In genomic region chr19:12495002-12495802, GRCh38 we compare ENCODE assay signal across 8 cellular contexts. TPM values are rescaled to one million over a fixed set of nuclear protein-coding genes. Genes with fewer than 3 reads are reported as not detected.
A peak's percentile ranks its signal among the peaks of the same experiment; 100 is the strongest.
DNase-seq lines count a peak whose midpoint lies in the region; ATAC-seq and TF ChIP-seq lines count a peak whose summit lies in the region.

No MANE protein-coding gene starts in this region.

- ATAC-seq in GM19438 (IDR thresholded peaks at IDR 0.05; ENCODE audit: low read depth, unreplicated experiment) (peak; percentile 91), RWPE2 (ENCODE audit: low read depth) (peak; percentile 99), foreskin keratinocyte (peak; percentile 93)
- ATAC-seq in stimulated activated naive CD8-positive, alpha-beta T cell treated with anti-CD3 and anti-CD28 coated beads, Interleukin-15, amount 100 ng/mL, for 72 hours = peak; percentile 100

- no peaks in the 10 kb centered on the region for H3K27me3 ChIP-seq in RWPE2 (ENCODE audit: insufficient read depth, poor library complexity, severe bottlenecking)
- no peaks in the 10 kb centered on the region for H3K27me3 ChIP-seq in foreskin keratinocyte

- H3K4me3 ChIP-seq in RWPE2 (ENCODE audit: severe bottlenecking) = peak overlapping the region; percentile 47

- H3K36me3 Mint-ChIP-seq in IgD-negative memory B cell (no peaks in the 10 kb centered on the region), neural crest cell (ENCODE audit: low read depth) (peaks cover 2% of the 10 kb centered on the region)

- H3K9me3 Mint-ChIP-seq in IgD-negative memory B cell (peaks cover 0 to 2% (median 0%) of the 10 kb centered on the region in 3 donors), neural crest cell (peaks cover 8% of the 10 kb centered on the region)
- peaks cover 0 to 7% of the 10 kb centered on the region in 2 donors for H3K9me3 Mint-ChIP-seq in stimulated activated naive CD8-positive, alpha-beta T cell treated with anti-CD3 and anti-CD28 coated beads, Interleukin-15, amount 100 ng/mL, for 72 hours

- TF ChIP-seq CTCF in RWPE2 (IDR thresholded peaks at IDR 0.05; ENCODE audit: poor library complexity, severe bottlenecking) = peak; percentile 57
- TF ChIP-seq CTCF in foreskin keratinocyte (conservative IDR thresholded peaks at IDR 0.05) = peak; percentile 54
- TF ChIP-seq CTCF in neural crest cell (conservative IDR thresholded peaks at IDR 0.05) = peak; percentile 62

- H3K4me1 Mint-ChIP-seq in IgD-negative memory B cell = peaks cover 5 to 13% (median 11%) of the 10 kb centered on the region in 3 donors
- H3K4me1 Mint-ChIP-seq in neural crest cell = peaks cover 15% of the 10 kb centered on the region
- peaks cover 33% of the 10 kb centered on the region for H3K4me1 Mint-ChIP-seq in stimulated activated naive CD8-positive, alpha-beta T cell treated with anti-CD3 and anti-CD28 coated beads, Interleukin-15, amount 100 ng/mL, for 72 hours

- H3K27ac Mint-ChIP-seq in IgD-negative memory B cell = peak overlapping the region; percentile 40 to 59 (median 58)
- H3K27ac Mint-ChIP-seq in neural crest cell (ENCODE audit: unreplicated experiment) = peak overlapping the region; percentile 91
- H3K27ac Mint-ChIP-seq in stimulated activated naive CD8-positive, alpha-beta T cell treated with anti-CD3 and anti-CD28 coated beads, Interleukin-15, amount 100 ng/mL, for 72 hours = peak overlapping the region; percentile 74 to 88

- H3K27me3 Mint-ChIP-seq in IgD-negative memory B cell (peaks cover 1% of the 10 kb centered on the region), neural crest cell (ENCODE audit: low read depth) (no peaks in the 10 kb centered on the region)
- no peaks in the 10 kb centered on the region for H3K27me3 Mint-ChIP-seq in stimulated activated naive CD8-positive, alpha-beta T cell treated with anti-CD3 and anti-CD28 coated beads, Interleukin-15, amount 100 ng/mL, for 72 hours

- H3K9me3 ChIP-seq in RWPE2 (ENCODE audit: severe bottlenecking) = no peaks in the 10 kb centered on the region

- no peaks in the 10 kb centered on the region for H3K36me3 ChIP-seq in RWPE2 (ENCODE audit: low read depth)

- peak overlapping the region; percentile 89 to 97 (median 90) for H3K4me3 Mint-ChIP-seq in IgD-negative memory B cell
- H3K4me3 Mint-ChIP-seq in neural crest cell = peak overlapping the region; percentile 85
- peak overlapping the region; percentile 86 to 93 for H3K4me3 Mint-ChIP-seq in stimulated activated naive CD8-positive, alpha-beta T cell treated with anti-CD3 and anti-CD28 coated beads, Interleukin-15, amount 100 ng/mL, for 72 hours

- H3K4me1 ChIP-seq in RWPE2 (ENCODE audit: insufficient read depth, poor library complexity, severe bottlenecking) (peaks cover 3% of the 10 kb centered on the region), foreskin keratinocyte (no peaks in the 10 kb centered on the region)

- DNase-seq in C1 segment of cervical spinal cord (lab: John Stamatoyannopoulos, UW) (peak; percentile 57 to 97 (median 88)), RWPE2 (ENCODE audit: low spot score) (peak; percentile 82), foreskin keratinocyte (peak; percentile 62 to 82), neural crest cell (ENCODE audit: low read depth, low spot score) (peak; percentile 85)
- peak; percentile 69 to 93 (median 84) for DNase-seq in activated naive CD4-positive, alpha-beta T cell (lab: John Stamatoyannopoulos, UW)
- DNase-seq in stimulated activated naive CD8-positive, alpha-beta T cell treated with anti-CD3 and anti-CD28 coated beads, Interleukin-15, amount 100 ng/mL, for 72 hours = peak; percentile 93 to 96

- H3K27ac ChIP-seq in RWPE2 (ENCODE audit: poor library complexity, severe bottlenecking) = no peak overlapping the region
- peak overlapping the region; percentile 32 for H3K27ac ChIP-seq in foreskin keratinocyte

RNA-seq across cellular contexts. Expression of gene ZNF709, which starts 10.6 kb away (rescaled TPM):
- 2.6 TPM for polyA plus RNA-seq in IgD-negative memory B cell
- total RNA-seq in foreskin keratinocyte = 1.4 TPM in 2 replicates
- polyA plus RNA-seq in foreskin keratinocyte = 0.36 and 0.46 TPM in 2 replicates
- 8.8 and 8.9 TPM in 2 replicates for total RNA-seq in neural crest cell

RNA-seq across cellular contexts. Expression of gene ZNF443, which starts 54.4 kb away (rescaled TPM):
- 2.4 TPM for polyA plus RNA-seq in IgD-negative memory B cell
- 3.3 and 3.6 TPM in 2 replicates for total RNA-seq in foreskin keratinocyte
- 0.91 and 1.2 TPM in 2 replicates for polyA plus RNA-seq in foreskin keratinocyte
- 9.9 and 10.3 TPM in 2 replicates for total RNA-seq in neural crest cell

RNA-seq across cellular contexts. Expression of gene ZNF564, which starts 56.1 kb away (rescaled TPM):
- 16.2 TPM for polyA plus RNA-seq in IgD-negative memory B cell
- 4.0 and 4.2 TPM in 2 replicates for total RNA-seq in foreskin keratinocyte
- polyA plus RNA-seq in foreskin keratinocyte = 1.5 TPM in 2 replicates
- total RNA-seq in neural crest cell = 9.9 and 10.7 TPM in 2 replicates
